ENCODE assay signal across 18 cellular contexts in the genomic region with DNA sequence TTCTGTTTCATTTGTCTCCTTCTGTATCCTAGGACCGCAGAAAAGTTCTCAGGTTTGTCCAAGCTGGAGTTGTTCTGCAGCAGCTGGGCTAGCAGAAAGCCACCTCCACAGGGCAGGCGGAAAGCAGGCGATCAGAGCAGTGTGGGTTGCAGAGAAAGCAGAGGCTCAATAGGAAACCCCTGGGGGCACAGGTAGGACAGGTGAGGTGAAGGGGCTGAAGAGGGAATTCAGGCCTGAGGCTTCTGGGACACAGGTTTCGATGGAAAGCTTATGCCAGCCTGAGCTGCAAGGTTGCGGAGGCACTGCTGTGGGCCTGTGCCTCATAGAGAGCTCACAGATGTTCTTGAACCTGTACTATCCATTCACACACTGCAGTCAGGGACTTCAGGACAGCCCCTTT.
DNase-seq lines count a peak whose midpoint lies in the region; ATAC-seq, FAIRE-seq and TF ChIP-seq lines count a peak whose summit lies in the region.
"Had no signal": no experiment of that assay in that cellular context is flagged by ENCODE, and none has a peak within 500 bp of the region (broad histone marks: within the 10 kb centered on the region; RNA-seq: fewer than 3 reads in every experiment).

No MANE protein-coding gene starts in this region.

- CTCF ChIA-PET in GM12878 (lab: Yijun Ruan, JAX), result no interaction called here

- TF ChIP-seq CTCF in GM12878 (IDR thresholded peaks at IDR 0.05 in 2 of 3, conservative IDR thresholded peaks at IDR 0.05 in 1 of 3; ENCODE audit: control insufficient read depth in 2 of 3, extremely low read depth in 1 of 3, insufficient read depth in 1 of 3, low read depth in 3 of 3, low read length in 3 of 3), result no peak

- 48% methylated on average over 4 of the region's 5 CpGs for WGBS in GM12878 (ENCODE audit: insufficient coverage, insufficient replicate concordance, low lambda C conversion rate, missing lambda C conversion rate)
- no CpG with 5 or more reads among the region's 5 CpGs for WGBS in neuronal stem cell (ENCODE audit: extremely low coverage in 2 of 2, insufficient read length in 2 of 2, insufficient replicate concordance in 1 of 2), 2 donors
- WGBS in right cardiac atrium, result 89% methylated on average over 5 of the region's 5 CpGs

- H3K9ac ChIP-seq in GM12878 (ENCODE audit: control insufficient read depth, insufficient read depth, low read length) (no peak overlapping the region), neuronal stem cell (ENCODE audit: low read depth, low read length, poor library complexity) (peak overlapping the region; percentile 47)

- no peak for TF ChIP-seq EP300 in GM12878 (IDR thresholded peaks at IDR 0.05; ENCODE audit: borderline replicate concordance in 1 of 2, control insufficient read depth in 1 of 2, low read depth in 2 of 2, low read length in 2 of 2)

- H3K27ac ChIP-seq in GM12878 (ENCODE audit: control insufficient read depth, insufficient read depth) (no peak overlapping the region), neuronal stem cell (replicated peaks; ENCODE audit: low read length) (no peak overlapping the region), right cardiac atrium (ENCODE audit: low read length) (no peak overlapping the region)
- H3K27ac ChIP-seq: HL-60, Peyer's patch, SJCRH30 had no signal

- no peak overlapping the region for H3K18ac ChIP-seq in neuronal stem cell (ENCODE audit: low read length)

- H3K4ac ChIP-seq in neuronal stem cell (ENCODE audit: low read length), result no peak overlapping the region

- RAD21 ChIA-PET in GM12878 (lab: Charles Lee; ENCODE audit: unreplicated experiment), result no interaction called here

- no peak overlapping the region for H2BK15ac ChIP-seq in neuronal stem cell (ENCODE audit: low read length)

- intact Hi-C loops in GM12878 (cut with micrococcal nuclease; ENCODE audit: unreplicated experiment) (loop anchor here (10.0 kb wide), 3 partner anchors 296 to 604 kb away; no protein-coding TSS in a partner anchor), right cardiac atrium (cut with DNase I) (no loop called here)

- H3K36me3 ChIP-seq in GM12878 (ENCODE audit: control insufficient read depth in 2 of 2, insufficient read depth in 2 of 2, low read length in 1 of 2) (no peaks in the 10 kb centered on the region), neuronal stem cell (replicated peaks in 1 of 2; ENCODE audit: control insufficient read depth in 2 of 2, insufficient read depth in 2 of 2, low read length in 2 of 2) (no peaks in the 10 kb centered on the region)
- H3K36me3 ChIP-seq: MG63, Peyer's patch, SJCRH30 had no signal

- H3K27me3 ChIP-seq in GM12878 (replicated peaks in 1 of 2; ENCODE audit: control insufficient read depth in 2 of 2, insufficient read depth in 2 of 2, low read length in 1 of 2) (no peaks in the 10 kb centered on the region), neuronal stem cell (ENCODE audit: control insufficient read depth in 3 of 3, insufficient read depth in 3 of 3, low read depth in 1 of 3, low read length in 3 of 3) (no peaks in the 10 kb centered on the region), right cardiac atrium (ENCODE audit: control insufficient read depth, insufficient read depth) (no peaks in the 10 kb centered on the region)
- H3K27me3 ChIP-seq: MG63, Peyer's patch, SJCRH30 had no signal

- FAIRE-seq in GM12878 (lab: Jason Lieb, UNC), result no peak
- FAIRE-seq: HepG2, K562 had no signal

- H4K20me1 ChIP-seq in GM12878 (ENCODE audit: control insufficient read depth, insufficient read depth), result no peaks in the 10 kb centered on the region

- no peak for TF ChIP-seq RAD21 in GM12878 (IDR thresholded peaks at IDR 0.05; ENCODE audit: insufficient read depth, low read depth, low read length)

- no peak overlapping the region for H2BK5ac ChIP-seq in neuronal stem cell (ENCODE audit: low read length)

- H4K8ac ChIP-seq in neuronal stem cell (ENCODE audit: low read depth, low read length), result no peak overlapping the region

- H3K4me1 ChIP-seq in GM12878 (ENCODE audit: control insufficient read depth, insufficient read depth, low read length) (no peaks in the 10 kb centered on the region), neuronal stem cell (ENCODE audit: control insufficient read depth in 2 of 2, insufficient read depth in 1 of 2, low read depth in 1 of 2, low read length in 2 of 2) (no peaks in the 10 kb centered on the region), right cardiac atrium (ENCODE audit: control insufficient read depth, insufficient read depth, low read length) (no peaks in the 10 kb centered on the region)
- H3K4me1 ChIP-seq: Peyer's patch, SJCRH30 had no signal

- TF ChIP-seq POLR2A in GM12878 (IDR thresholded peaks at IDR 0.05; ENCODE audit: low read depth, low read length), result no peak

- no peaks in the 10 kb centered on the region for H3K9me3 ChIP-seq in GM12878 (replicated peaks; ENCODE audit: control insufficient read depth, insufficient read depth, low read length)
- H3K9me3 ChIP-seq in neuronal stem cell (replicated peaks in 1 of 2; ENCODE audit: control insufficient read depth in 2 of 2, insufficient read depth in 1 of 2, low read depth in 1 of 2, low read length in 2 of 2), result no peaks in the 10 kb centered on the region
- no peaks in the 10 kb centered on the region for H3K9me3 ChIP-seq in right cardiac atrium (ENCODE audit: control insufficient read depth, low read length)
- H3K9me3 ChIP-seq: MG63, Peyer's patch had no signal

- H3K4me3 ChIP-seq in GM12878 (no peak overlapping the region), neuronal stem cell (ENCODE audit: low read length in 2 of 2) (no peak overlapping the region), right cardiac atrium (ENCODE audit: low read length) (no peak overlapping the region)
- H3K4me3 ChIP-seq: K562, MG63, Peyer's patch, SJCRH30 had no signal

- no peak overlapping the region for H2AFZ ChIP-seq in GM12878 (ENCODE audit: control insufficient read depth, low read depth, low read length)
- H2AFZ ChIP-seq in neuronal stem cell (ENCODE audit: low read length), result no peak overlapping the region

- POLR2A ChIA-PET in GM12878 (lab: Charles Lee), result no interaction called here

- H3K79me2 ChIP-seq in GM12878 (ENCODE audit: control insufficient read depth, insufficient read depth, low read length), result no peaks in the 10 kb centered on the region

- H3K79me1 ChIP-seq in neuronal stem cell (ENCODE audit: low read depth, low read length), result no peaks in the 10 kb centered on the region

- no peak overlapping the region for H3K14ac ChIP-seq in neuronal stem cell (ENCODE audit: low read length)

- H2AK5ac ChIP-seq in neuronal stem cell (ENCODE audit: low read depth, low read length), result no peak overlapping the region

- no peak overlapping the region for H2BK12ac ChIP-seq in neuronal stem cell (ENCODE audit: low read length)

- H4K91ac ChIP-seq in neuronal stem cell (ENCODE audit: low read depth, low read length, poor library complexity), result no peak overlapping the region

- SMC1A ChIA-PET in GM12878 (lab: Charles Lee; ENCODE audit: uncharacterized antibody, unreplicated experiment), result no interaction called here

- ATAC-seq in HG02798 (IDR thresholded peaks at IDR 0.05; ENCODE audit: poor library complexity, unreplicated experiment) (peak; percentile 31), GM12878 (peak; percentile 35), right cardiac atrium (no peak)
- ATAC-seq: HepG2, K562 had no signal

- no TSS peak for BruUV-seq in GM12878 (replicated peaks; lab: Mats Ljungman, UMichigan)

- in situ Hi-C loops in GM12878 (cut with MboI), result no loop called here

- H2BK120ac ChIP-seq in neuronal stem cell (ENCODE audit: low read depth, low read length), result no peak overlapping the region

- H3K23ac ChIP-seq in neuronal stem cell (ENCODE audit: low read depth, low read length, poor library complexity), result no peak overlapping the region

- DNase-seq in GM12878 (ENCODE audit: low read depth, low spot score) (no peak), neuronal stem cell (ENCODE audit: low spot score) (no peak), DMS79 (lab: John Stamatoyannopoulos, UW) (no peak), NCI-H510A (lab: John Stamatoyannopoulos, UW) (no peak), NOMO-1 treated with DMSO at 0.1 percent for 48 hours (lab: John Stamatoyannopoulos, UW; ENCODE audit: unreplicated experiment) (no peak), right cardiac atrium (no peak)
- DNase-seq: HCEC 1CT, NCI-H1436, NCI-H2029, NCI-H510A treated with DMSO at 0.1 percent for 48 hours, NCI-H774, Peyer's patch, SJCRH30 had no signal

- no peak overlapping the region for H3K4me2 ChIP-seq in GM12878 (ENCODE audit: control insufficient read depth, insufficient read depth)
- H3K4me2 ChIP-seq in neuronal stem cell (ENCODE audit: insufficient read depth, low read length, poor library complexity, severe bottlenecking), result no peak overlapping the region

TF ChIP-seq in GM12878, 131 proteins besides CTCF, POLR2A, EP300 and RAD21 (continues in another document):
- TF ChIP-seq, protein P1, sequence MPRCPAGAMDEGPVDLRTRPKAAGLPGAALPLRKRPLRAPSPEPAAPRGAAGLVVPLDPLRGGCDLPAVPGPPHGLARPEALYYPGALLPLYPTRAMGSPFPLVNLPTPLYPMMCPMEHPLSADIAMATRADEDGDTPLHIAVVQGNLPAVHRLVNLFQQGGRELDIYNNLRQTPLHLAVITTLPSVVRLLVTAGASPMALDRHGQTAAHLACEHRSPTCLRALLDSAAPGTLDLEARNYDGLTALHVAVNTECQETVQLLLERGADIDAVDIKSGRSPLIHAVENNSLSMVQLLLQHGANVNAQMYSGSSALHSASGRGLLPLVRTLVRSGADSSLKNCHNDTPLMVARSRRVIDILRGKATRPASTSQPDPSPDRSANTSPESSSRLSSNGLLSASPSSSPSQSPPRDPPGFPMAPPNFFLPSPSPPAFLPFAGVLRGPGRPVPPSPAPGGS (IDR thresholded peaks at IDR 0.05; ENCODE audit: borderline replicate concordance, insufficient read depth, low read depth, low read length, poor library complexity, severe bottlenecking), result no peak
- TF ChIP-seq BCL11A (IDR thresholded peaks at IDR 0.05; ENCODE audit: low read depth, low read length) (no peak), KAT2A (conservative IDR thresholded peaks at IDR 0.05; ENCODE audit: control insufficient read depth, low read depth, low read length) (no peak), STAT3 (IDR thresholded peaks at IDR 0.05; ENCODE audit: low read depth, low read length) (no peak), POLR2AphosphoS2 (IDR thresholded peaks at IDR 0.05; ENCODE audit: low read depth, low read length) (no peak)

Comparison
In these comparisons a context has a peak if more than half of its experiments do, and no peak if none do; other contexts are left out.
1. ATAC-seq: peak in HG02798 (single experiment) and GM12878 (single experiment); none in right cardiac atrium (0 of 2).